ENCODE assay signal across 8 cellular contexts in genomic region chr15:49154799-49155109, GRCh38. TPM values are rescaled to one million over a fixed set of nuclear protein-coding genes. Genes with fewer than 3 reads are reported as not detected.
DNase-seq lines count a peak whose midpoint lies in the region; ATAC-seq and TF ChIP-seq lines count a peak whose summit lies in the region.

No MANE protein-coding gene starts in this region.

- H3K4me1 ChIP-seq in ascending aorta (peaks cover 0 to 6% of the 10 kb centered on the region in 2 donors), lung (ENCODE audit: control insufficient read depth in 2 of 2, insufficient read depth in 2 of 2, low read length in 2 of 2) (peaks cover 2 to 8% of the 10 kb centered on the region in 2 donors)

- CTCF ChIA-PET in BJ (lab: Yijun Ruan, JAX) = interaction anchor here (0.6 to 2.0 kb wide), 4 partner anchors 268 to 897 kb away, joined by 3 to 7 read pairs (median 4); partner anchors contain the start of gene FGF7

- H3K9me3 ChIP-seq in ascending aorta = no peaks in the 10 kb centered on the region
- H3K9me3 ChIP-seq in lung (ENCODE audit: control insufficient read depth in 2 of 2, insufficient read depth in 1 of 2, low read length in 1 of 2) = no peaks in the 10 kb centered on the region

- ATAC-seq in HG02973 (IDR thresholded peaks at IDR 0.05; ENCODE audit: unreplicated experiment) = peak; percentile 16
- no peak for ATAC-seq in lung (ENCODE audit: insufficient read depth, low FRiP score)
- ATAC-seq in HG02642 (IDR thresholded peaks at IDR 0.05; ENCODE audit: poor library complexity, unreplicated experiment) = no peak

- H3K36me3 ChIP-seq in BJ (ENCODE audit: control insufficient read depth, insufficient read depth, low read length) (no peaks in the 10 kb centered on the region; the same call in 1 of the 2 replicates), ascending aorta (no peaks in the 10 kb centered on the region), lung (ENCODE audit: control insufficient read depth in 2 of 2, insufficient read depth in 2 of 2, low read length in 2 of 2) (no peaks in the 10 kb centered on the region)

- H3K4me3 ChIP-seq in BJ (ENCODE audit: low read depth, low read length) (peak overlapping the region; percentile 63), ascending aorta (peak overlapping the region; percentile 66 to 87), lung (peak overlapping the region; percentile 95)

- intact Hi-C loops in ascending aorta (cut with DNase I) = loop anchor here (2.0 kb wide), 1 partner anchor 1198 kb away; no protein-coding TSS in a partner anchor

- no peak for TF ChIP-seq CTCF in BJ (IDR thresholded peaks at IDR 0.05; ENCODE audit: insufficient read depth, low read depth, low read length)
- TF ChIP-seq CTCF in ascending aorta (IDR thresholded peaks at IDR 0.05) = no peak
- TF ChIP-seq CTCF in lung (IDR thresholded peaks at IDR 0.05; ENCODE audit: control extremely low read depth, extremely low read depth) = no peak

- no peaks in the 10 kb centered on the region for H3K27me3 ChIP-seq in BJ (ENCODE audit: control insufficient read depth, insufficient read depth, low read length)
- H3K27me3 ChIP-seq in ascending aorta = no peaks in the 10 kb centered on the region
- H3K27me3 ChIP-seq in lung (ENCODE audit: control insufficient read depth, insufficient read depth) = no peaks in the 10 kb centered on the region

- H3K27ac ChIP-seq in ascending aorta (peak overlapping the region; percentile 82 to 84), lung (ENCODE audit: low read depth in 1 of 2, low read length in 1 of 2) (peak overlapping the region; percentile 75 to 96)

- 1% methylated on average over 7 of the region's 7 CpGs for WGBS in lung, 2 donors

- no peak for DNase-seq in BJ (ENCODE audit: low read depth)
- DNase-seq in ascending aorta (ENCODE audit: low spot score in 2 of 2) = no peak
- no peak for DNase-seq in lung (ENCODE audit: low spot score)
- DNase-seq in KBM-7 = no peak
- DNase-seq in NCI-H345 (lab: John Stamatoyannopoulos, UW) = no peak
- DNase-seq in stimulated activated CD4-positive, alpha-beta T cell treated with anti-CD3 and anti-CD28 coated beads, Interleukin-1b, Interleukin-23, amount 100 ng/mL, for 48 hours = no peak

- POLR2A ChIA-PET in BJ (lab: Charles Lee) = no interaction called here

- in situ Hi-C loops in KBM-7 (cut with MboI; ENCODE audit: low pct_unique_long_range_greater_than_20kb, low sequenced_read_pairs) = no loop called here

RNA-seq across cellular contexts. Expression of gene COPS2, which starts 0.6 kb away (rescaled TPM):
- polyA plus RNA-seq in BJ (2011; rRNA removed) = 26.3 and 71.0 TPM in 2 replicates
- 15.6 and 17.7 TPM in 2 replicates for polyA minus RNA-seq in BJ (2011; rRNA and poly(A)+ RNA removed)
- 56.0 TPM for total RNA-seq in ascending aorta
- total RNA-seq in lung = 100 to 1,000 TPM in 1 of 2 donors, 10 to 100 TPM in 1; 46.3 to 117 TPM
- polyA plus RNA-seq in lung = 10 to 100 TPM; 36.7 to 39.8 TPM

RNA-seq across cellular contexts. Expression of gene GALK2, which starts 15.3 kb away (rescaled TPM):
- polyA plus RNA-seq in BJ (2011; rRNA removed) (19.4 and 22.5 TPM in 2 replicates), lung (10 to 100 TPM; 12.4 to 29.4 TPM)
- 26.1 and 42.1 TPM in 2 replicates for polyA minus RNA-seq in BJ (2011; rRNA and poly(A)+ RNA removed)
- total RNA-seq in ascending aorta (10.0 TPM), lung (10 to 100 TPM; 38.5 to 44.8 TPM)
